Comparison of ENCODE assay signal across 8 cellular contexts in the genomic region with DNA sequence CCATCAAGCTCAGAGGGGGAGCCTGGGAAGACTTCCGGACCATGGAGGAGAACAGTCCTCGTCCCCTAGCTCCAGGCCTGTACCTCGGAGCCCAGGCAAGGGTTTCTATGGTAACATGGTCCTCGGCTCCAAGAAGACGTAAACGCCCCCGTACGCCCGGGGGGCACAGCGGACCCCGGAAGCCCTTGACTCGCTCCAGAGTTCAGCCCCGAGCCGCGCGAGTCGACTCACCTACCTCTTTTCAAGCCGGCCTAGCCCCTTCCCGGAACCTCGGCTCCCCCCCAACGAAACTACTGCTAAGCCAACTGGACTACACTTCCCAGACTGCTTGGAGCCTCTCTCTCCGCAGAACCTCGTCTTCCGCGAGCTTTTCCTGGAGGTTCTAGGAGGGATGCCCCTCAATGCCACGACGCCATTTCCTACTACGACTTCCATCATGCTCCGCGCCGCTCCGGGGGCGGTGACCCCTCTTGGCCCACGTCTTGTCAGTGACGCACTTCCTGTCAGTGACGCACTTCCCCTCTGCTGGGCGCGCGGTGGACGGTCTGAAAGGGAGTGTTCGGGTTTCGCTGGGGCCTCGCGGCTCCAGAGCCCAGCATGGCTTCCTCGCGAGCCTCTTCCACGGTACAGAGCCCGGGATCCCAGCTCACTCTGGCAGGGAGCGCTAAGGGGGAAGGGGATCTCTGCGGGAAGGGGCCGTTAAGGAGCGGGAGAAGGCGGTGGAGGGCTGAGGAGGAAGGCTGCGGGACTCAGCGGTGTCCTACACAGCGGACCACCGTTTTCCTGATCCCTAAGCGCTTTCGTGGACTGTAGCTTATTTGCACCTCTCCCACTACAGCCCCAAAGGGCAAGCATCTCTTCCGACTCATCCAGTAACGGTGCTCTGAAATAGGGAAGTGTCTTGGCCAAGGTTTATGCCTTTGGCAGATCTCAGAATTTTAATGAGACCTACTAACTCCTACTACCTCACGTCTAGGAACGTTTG. TPM values are rescaled to one million over a fixed set of nuclear protein-coding genes. Genes with fewer than 3 reads are reported as not detected.
DNase-seq lines count a peak whose midpoint lies in the region; ATAC-seq, FAIRE-seq and TF ChIP-seq lines count a peak whose summit lies in the region.

A gene (minus strand): TSS at position 426 of the 985 bp plus-strand sequence. CDS start 3,065 bp downstream, outside the sequence.
A gene (plus strand): TSS at position 512 of the 985 bp plus-strand sequence. CDS start 86 bp downstream, at position 598.

- H3K36me3 Mint-ChIP-seq in activated naive CD8-positive, alpha-beta T cell treated with anti-CD3 and anti-CD28 coated beads, Interleukin-2, amount 10 ng/mL, durations not matched to agents 7 days and 5 days, result peaks cover 21% of the 10 kb centered on the region

- TF ChIP-seq CTCF in GM12864 (IDR thresholded peaks at IDR 0.05; ENCODE audit: low read depth, low read length, missing control alignments), result no peak
- TF ChIP-seq CTCF in pancreas (IDR thresholded peaks at IDR 0.05), result no peak
- TF ChIP-seq CTCF in tibial artery (IDR thresholded peaks at IDR 0.05), result peak in 1 of 2 experiments; percentile 23

- DNase-seq in GM12864 (ENCODE audit: low read depth) (peak; percentile 92), NCI-H1105 treated with DMSO at 0.1 percent for 48 hours (lab: John Stamatoyannopoulos, UW) (peak; percentile 97), SKM-1 treated with dmso at 0.1 percent for 144 hours (lab: John Stamatoyannopoulos, UW; ENCODE audit: unreplicated experiment) (peak; percentile 75), Right ventricle myocardium inferior (ENCODE audit: missing footprints) (peak; percentile 98), pancreas (peak; percentile 94 to 98 (median 96)), tibial artery (peak; percentile 97 to 98)
- DNase-seq in activated naive CD8-positive, alpha-beta T cell treated with anti-CD3 and anti-CD28 coated beads, Interleukin-2, amount 10 ng/mL, durations not matched to agents 7 days and 5 days, result peak; percentile 94

- POLR2A ChIA-PET in activated naive CD8-positive, alpha-beta T cell treated with anti-CD3 and anti-CD28 coated beads, Interleukin-2, amount 10 ng/mL, durations not matched to agents 7 days and 5 days (lab: Charles Lee), result interaction anchor here (0.5 to 2.9 kb wide), 14 partner anchors 9 to 304 kb away, joined by 3 to 25 read pairs (median 6); a partner anchor contains a TSS

- no peak within 1 kb of the TSS for H3K27ac Mint-ChIP-seq in activated naive CD8-positive, alpha-beta T cell treated with anti-CD3 and anti-CD28 coated beads, Interleukin-2, amount 10 ng/mL, durations not matched to agents 7 days and 5 days

- peak; percentile 87 for FAIRE-seq in pancreas (lab: Jason Lieb, UNC)

- no peaks in the 10 kb centered on the region for H3K9me3 ChIP-seq in pancreas
- no peaks in the 10 kb centered on the region for H3K9me3 ChIP-seq in tibial artery

- WGBS in pancreas, 2 donors, result 0% methylated on average over 62 to 63 of the region's 63 CpGs

- intact Hi-C loops in Right ventricle myocardium inferior (cut with DNase I) (loop anchor here (2.0 to 10.0 kb wide), 4 partner anchors 55 to 379 kb away; a partner anchor contains a TSS), pancreas (cut with DNase I) (no loop called here), tibial artery (cut with DNase I; ENCODE audit: low total_unique reads) (loop anchor here (5.0 to 10.0 kb wide), 3 partner anchors 51 to 379 kb away; a partner anchor contains a TSS)

- H3K9me3 Mint-ChIP-seq in activated naive CD8-positive, alpha-beta T cell treated with anti-CD3 and anti-CD28 coated beads, Interleukin-2, amount 10 ng/mL, durations not matched to agents 7 days and 5 days, result no peaks in the 10 kb centered on the region

- H3K27me3 ChIP-seq in pancreas (no peaks in the 10 kb centered on the region), tibial artery (no peaks in the 10 kb centered on the region)

- H3K36me3 ChIP-seq in pancreas, result peaks cover 0 to 45% (median 14%) of the 10 kb centered on the region in 3 donors
- peaks cover 39 to 58% (median 54%) of the 10 kb centered on the region in 3 donors for H3K36me3 ChIP-seq in tibial artery

- H3K4me3 ChIP-seq in GM12864 (ENCODE audit: low read depth, low read length) (peak within 1 kb of the TSS; percentile 95), pancreas (peak within 1 kb of the TSS; percentile 50 to 78 (median 60)), tibial artery (peak within 1 kb of the TSS; percentile 87 to 93)

- H3K27me3 Mint-ChIP-seq in activated naive CD8-positive, alpha-beta T cell treated with anti-CD3 and anti-CD28 coated beads, Interleukin-2, amount 10 ng/mL, durations not matched to agents 7 days and 5 days, result no peaks in the 10 kb centered on the region

- no peak within 1 kb of the TSS for H3K4me3 Mint-ChIP-seq in activated naive CD8-positive, alpha-beta T cell treated with anti-CD3 and anti-CD28 coated beads, Interleukin-2, amount 10 ng/mL, durations not matched to agents 7 days and 5 days

- peaks cover 22% of the 10 kb centered on the region for H3K4me1 Mint-ChIP-seq in activated naive CD8-positive, alpha-beta T cell treated with anti-CD3 and anti-CD28 coated beads, Interleukin-2, amount 10 ng/mL, durations not matched to agents 7 days and 5 days

- ATAC-seq in HG02678 (IDR thresholded peaks at IDR 0.05; ENCODE audit: unreplicated experiment) (peak; percentile 98), Right ventricle myocardium inferior (peak; percentile 97), pancreas (peak; percentile 94 to 98 (median 98))
- peak; percentile 94 for ATAC-seq in activated naive CD8-positive, alpha-beta T cell treated with anti-CD3 and anti-CD28 coated beads, Interleukin-2, amount 10 ng/mL, durations not matched to agents 7 days and 5 days (ENCODE audit: low read depth)

- H3K4me1 ChIP-seq in pancreas (peaks cover 0 to 13% (median 5%) of the 10 kb centered on the region in 3 donors), tibial artery (peaks cover 0 to 28% (median 18%) of the 10 kb centered on the region in 4 donors)

- H3K27ac ChIP-seq in pancreas (peak within 1 kb of the TSS; percentile 72 to 85 (median 78)), tibial artery (peak within 1 kb of the TSS; percentile 87 to 93)

RNA-seq across cellular contexts. Expression of the first gene that starts in this region (rescaled TPM):
- 10 to 100 TPM; 27.5 to 28.9 TPM for total RNA-seq in activated naive CD8-positive, alpha-beta T cell treated with anti-CD3 and anti-CD28 coated beads, Interleukin-2, amount 10 ng/mL, durations not matched to agents 7 days and 5 days
- total RNA-seq in Right ventricle myocardium inferior (38.3 TPM), pancreas (10 to 100 TPM in 3 of 6 donors, 1 to 10 TPM in 3; 7.4 to 18.0 (median 10.3) TPM)
- polyA plus RNA-seq in pancreas, result 10 to 100 TPM; 11.0 to 30.1 TPM

RNA-seq across cellular contexts. Expression of the second gene that starts in this region (rescaled TPM):
- total RNA-seq in activated naive CD8-positive, alpha-beta T cell treated with anti-CD3 and anti-CD28 coated beads, Interleukin-2, amount 10 ng/mL, durations not matched to agents 7 days and 5 days, result 10 to 100 TPM; 31.1 to 31.8 TPM
- total RNA-seq in Right ventricle myocardium inferior (11.0 TPM), pancreas (10 to 100 TPM in 2 of 6 donors, 1 to 10 TPM in 4; 5.5 to 10.8 (median 8.4) TPM)
- polyA plus RNA-seq in pancreas, result 1 to 10 TPM; 5.1 to 9.4 TPM

Comparison
In these comparisons a context has a peak if more than half of its experiments do, and no peak if none do; other contexts are left out.
1. Peak in every context shown above with its lines: DNase-seq, ATAC-seq, H3K4me3 ChIP-seq and H3K27ac ChIP-seq.
2. intact Hi-C loops: an anchor here in Right ventricle myocardium inferior (2.0 to 10.0 kb wide) and tibial artery (5.0 to 10.0 kb wide); none called in pancreas.